20 cellular contexts compared by ENCODE assay signal in genomic region chr5:84292000-84292642, GRCh38.
"Had no signal": no experiment of that assay in that cellular context is flagged by ENCODE, and none has a peak within 500 bp of the region (broad histone marks: within the 10 kb centered on the region; RNA-seq: fewer than 3 reads in every experiment).

No MANE protein-coding gene starts in this region.

- H3K9me3 ChIP-seq: body of pancreas, gastrocnemius medialis, spleen, tibial artery had no signal

- H3K27ac ChIP-seq: body of pancreas, gastrocnemius medialis, spleen had no signal

- DNase-seq: activated CD4-positive, alpha-beta memory T cell treated with anti-CD3 and anti-CD28 coated beads for 36 hours; activated CD4-positive, alpha-beta T cell treated with anti-CD3 and anti-CD28 coated beads for 48 hours; activated effector memory CD4-positive, alpha-beta T cell treated with Interleukin-2 at 50 U/mL for 16 hours; activated naive CD4-positive, alpha-beta T cell treated with anti-CD3 and anti-CD28 coated beads for 36 hours; activated T-cell treated with anti-CD3 and anti-CD28 coated beads, Interleukin-2, amount 50 U/mL, for 72 hours; body of pancreas; effector memory CD8-positive, alpha-beta T cell; gastrocnemius medialis; left cardiac atrium; mesendoderm; naive thymus-derived CD4-positive, alpha-beta T cell; occipital lobe; retina; spleen; stimulated activated CD4-positive, alpha-beta T cell treated with anti-CD3 and anti-CD28 coated beads, Interleukin-4, amount 100 ng/mL, for 24 hours; stimulated activated naive CD4-positive, alpha-beta T cell treated with Interleukin-2 at 50 U/mL for 16 hours; SW 1271; T-helper 17 cell; tibial artery had no signal

- H3K36me3 ChIP-seq: gastrocnemius medialis, spleen, tibial artery had no signal

- H3K27me3 ChIP-seq: body of pancreas, gastrocnemius medialis, spleen, tibial artery had no signal

- H3K4me3 ChIP-seq: body of pancreas, gastrocnemius medialis, spleen, tibial artery had no signal

- ATAC-seq: activated T-cell treated with anti-CD3 and anti-CD28 coated beads, Interleukin-2, amount 50 U/mL, for 72 hours; body of pancreas; effector memory CD8-positive, alpha-beta T cell; esophagus mucosa; gastrocnemius medialis; left cardiac atrium; naive thymus-derived CD4-positive, alpha-beta T cell; T-helper 17 cell had no signal

- H3K4me1 ChIP-seq: body of pancreas, gastrocnemius medialis, spleen had no signal
